In genomic region chr3:56930706-56931105, GRCh38 we compare ENCODE assay signal across 17 cellular contexts.
DNase-seq lines count a peak whose midpoint lies in the region; TF ChIP-seq lines count a peak whose summit lies in the region.
"Had no signal": no experiment of that assay in that cellular context is flagged by ENCODE, and none has a peak within 500 bp of the region (broad histone marks: within the 10 kb centered on the region; RNA-seq: fewer than 3 reads in every experiment).

No MANE protein-coding gene starts in this region.

- H3K4me3 ChIP-seq in testis = no peak overlapping the region
- H3K4me3 ChIP-seq: gastroesophageal sphincter, right lobe of liver had no signal

- H3K36me3 ChIP-seq in testis (ENCODE audit: low read depth, missing control alignments) = no peaks in the 10 kb centered on the region
- H3K36me3 ChIP-seq: gastroesophageal sphincter, right lobe of liver had no signal

- WGBS in testis, 2 donors = 90 to 92% methylated on average over 5 of the region's 5 CpGs

- no peak overlapping the region for H3K4me3 Mint-ChIP-seq in activated CD4-positive, alpha-beta T cell treated with anti-CD3 and anti-CD28 coated beads, Interleukin-2, amount 10 ng/mL, durations not matched to agents 7 days and 5 days
- peak overlapping the region; percentile 27 for H3K4me3 Mint-ChIP-seq in activated T-helper 1 cell treated with anti-CD3 and anti-CD28 coated beads, Interleukin-12 subunit alpha, Interleukin-12 subunit beta, Interleukin-2, Interleukin-4 antibody, amounts not matched to agents 30 ng/mL and 10 ng/mL and 1 ng/mL, durations not matched to agents 14 hours and 24 hours and 36 hours
- H3K4me3 Mint-ChIP-seq: activated B cell treated with CpG ODN at 0.5 μM for 24 hours, endodermal cell, IgD-negative memory B cell had no signal

- H3K9me3 ChIP-seq in testis = no peaks in the 10 kb centered on the region
- H3K9me3 ChIP-seq: gastroesophageal sphincter, right lobe of liver had no signal

- no peaks in the 10 kb centered on the region for H3K27me3 Mint-ChIP-seq in activated CD4-positive, alpha-beta T cell treated with anti-CD3 and anti-CD28 coated beads, Interleukin-2, amount 10 ng/mL, durations not matched to agents 7 days and 5 days
- peaks cover 2% of the 10 kb centered on the region for H3K27me3 Mint-ChIP-seq in activated T-helper 1 cell treated with anti-CD3 and anti-CD28 coated beads, Interleukin-12 subunit alpha, Interleukin-12 subunit beta, Interleukin-2, Interleukin-4 antibody, amounts not matched to agents 30 ng/mL and 10 ng/mL and 1 ng/mL, durations not matched to agents 14 hours and 24 hours and 36 hours (ENCODE audit: insufficient read depth)
- H3K27me3 Mint-ChIP-seq: activated B cell treated with CpG ODN at 0.5 μM for 24 hours had no signal

- peak; percentile 31 for DNase-seq in activated CD4-positive, alpha-beta T cell treated with anti-CD3 and anti-CD28 coated beads for 48 hours
- no peak for DNase-seq in activated CD4-positive, alpha-beta T cell treated with anti-CD3 and anti-CD28 coated beads, Interleukin-2, amount 10 ng/mL, durations not matched to agents 7 days and 5 days
- DNase-seq in HPDE6-E6E7 (ENCODE audit: extremely low spot score) (peak; percentile 6), lung microvascular endothelial cell (ENCODE audit: low read depth in 2 of 2) (peak; percentile 49 to 52), G401 (ENCODE audit: low spot score) (no peak), testis (no peak), GM20000 (ENCODE audit: low spot score) (no peak)
- DNase-seq in activated T-helper 1 cell treated with anti-CD3 and anti-CD28 coated beads, Interleukin-12 subunit alpha, Interleukin-12 subunit beta, Interleukin-2, Interleukin-4 antibody, amounts not matched to agents 30 ng/mL and 10 ng/mL and 1 ng/mL, durations not matched to agents 14 hours and 24 hours and 36 hours (ENCODE audit: low spot score) = no peak
- DNase-seq: activated B cell treated with CpG ODN at 0.5 μM for 24 hours; activated effector memory CD4-positive, alpha-beta T cell treated with Interleukin-2 at 50 U/mL for 16 hours; endodermal cell; mesenchymal stem cell; right lobe of liver; stimulated activated naive CD4-positive, alpha-beta T cell treated with Interleukin-2 at 50 U/mL for 16 hours; SW 1271 had no signal

- CTCF ChIA-PET in activated CD4-positive, alpha-beta T cell treated with anti-CD3 and anti-CD28 coated beads, Interleukin-2, amount 10 ng/mL, durations not matched to agents 7 days and 5 days (lab: Charles Lee) = no interaction called here

- H3K27ac Mint-ChIP-seq in activated CD4-positive, alpha-beta T cell treated with anti-CD3 and anti-CD28 coated beads, Interleukin-2, amount 10 ng/mL, durations not matched to agents 7 days and 5 days = no peak overlapping the region
- H3K27ac Mint-ChIP-seq in activated T-helper 1 cell treated with anti-CD3 and anti-CD28 coated beads, Interleukin-12 subunit alpha, Interleukin-12 subunit beta, Interleukin-2, Interleukin-4 antibody, amounts not matched to agents 30 ng/mL and 10 ng/mL and 1 ng/mL, durations not matched to agents 14 hours and 24 hours and 36 hours = no peak overlapping the region
- H3K27ac Mint-ChIP-seq: activated B cell treated with CpG ODN at 0.5 μM for 24 hours, endodermal cell, IgD-negative memory B cell had no signal

- peaks cover 17% of the 10 kb centered on the region for H3K4me1 ChIP-seq in testis
- H3K4me1 ChIP-seq: right lobe of liver had no signal

- in situ Hi-C loops in G401 (cut with HindIII; ENCODE audit: low sequenced_read_pairs) = no loop called here

- intact Hi-C loops in activated T-helper 1 cell treated with anti-CD3 and anti-CD28 coated beads, Interleukin-12 subunit alpha, Interleukin-12 subunit beta, Interleukin-2, Interleukin-4 antibody, amounts not matched to agents 30 ng/mL and 10 ng/mL and 1 ng/mL, durations not matched to agents 14 hours and 24 hours and 36 hours (cut with micrococcal nuclease) = loop anchor here (1.0 kb wide), 1 partner anchor 7 kb away; no protein-coding TSS in a partner anchor
- intact Hi-C loops in testis (cut with DNase I; ENCODE audit: low total_unique reads) = no loop called here

- no peak for TF ChIP-seq CTCF in testis (IDR thresholded peaks at IDR 0.05)
- TF ChIP-seq CTCF in GM20000 (IDR thresholded peaks at IDR 0.05; ENCODE audit: extremely low read depth, missing control alignments) = no peak

- H3K4me1 Mint-ChIP-seq in activated CD4-positive, alpha-beta T cell treated with anti-CD3 and anti-CD28 coated beads, Interleukin-2, amount 10 ng/mL, durations not matched to agents 7 days and 5 days = peaks cover 53% of the 10 kb centered on the region
- H3K4me1 Mint-ChIP-seq in activated T-helper 1 cell treated with anti-CD3 and anti-CD28 coated beads, Interleukin-12 subunit alpha, Interleukin-12 subunit beta, Interleukin-2, Interleukin-4 antibody, amounts not matched to agents 30 ng/mL and 10 ng/mL and 1 ng/mL, durations not matched to agents 14 hours and 24 hours and 36 hours (ENCODE audit: low read depth) = peaks cover 54% of the 10 kb centered on the region

- POLR2A ChIA-PET in activated CD4-positive, alpha-beta T cell treated with anti-CD3 and anti-CD28 coated beads, Interleukin-2, amount 10 ng/mL, durations not matched to agents 7 days and 5 days (lab: Charles Lee) = no interaction called here

- no peak for TF ChIP-seq POLR2A in testis (IDR thresholded peaks at IDR 0.05)

- H3K27me3 ChIP-seq in testis = no peaks in the 10 kb centered on the region
- H3K27me3 ChIP-seq: gastroesophageal sphincter, right lobe of liver had no signal

- peaks cover 9% of the 10 kb centered on the region for H3K36me3 Mint-ChIP-seq in activated CD4-positive, alpha-beta T cell treated with anti-CD3 and anti-CD28 coated beads, Interleukin-2, amount 10 ng/mL, durations not matched to agents 7 days and 5 days (ENCODE audit: low read depth)
- H3K36me3 Mint-ChIP-seq in activated T-helper 1 cell treated with anti-CD3 and anti-CD28 coated beads, Interleukin-12 subunit alpha, Interleukin-12 subunit beta, Interleukin-2, Interleukin-4 antibody, amounts not matched to agents 30 ng/mL and 10 ng/mL and 1 ng/mL, durations not matched to agents 14 hours and 24 hours and 36 hours (ENCODE audit: low read depth) = peaks cover 5% of the 10 kb centered on the region
- H3K36me3 Mint-ChIP-seq: IgD-negative memory B cell had no signal

- H3K9me3 Mint-ChIP-seq in activated CD4-positive, alpha-beta T cell treated with anti-CD3 and anti-CD28 coated beads, Interleukin-2, amount 10 ng/mL, durations not matched to agents 7 days and 5 days = peaks cover 21% of the 10 kb centered on the region
- H3K9me3 Mint-ChIP-seq in activated T-helper 1 cell treated with anti-CD3 and anti-CD28 coated beads, Interleukin-12 subunit alpha, Interleukin-12 subunit beta, Interleukin-2, Interleukin-4 antibody, amounts not matched to agents 30 ng/mL and 10 ng/mL and 1 ng/mL, durations not matched to agents 14 hours and 24 hours and 36 hours = peaks cover 21% of the 10 kb centered on the region

- no peak overlapping the region for H3K27ac ChIP-seq in testis
- H3K27ac ChIP-seq: right lobe of liver had no signal

Comparison
In these comparisons a context has a peak if more than half of its experiments do, and no peak if none do; other contexts are left out.
1. DNase-seq: peak in activated CD4-positive, alpha-beta T cell treated with anti-CD3 and anti-CD28 coated beads for 48 hours (single experiment), HPDE6-E6E7 (single experiment) and lung microvascular endothelial cell (2 of 2); none in activated CD4-positive, alpha-beta T cell treated with anti-CD3 and anti-CD28 coated beads, Interleukin-2, amount 10 ng/mL, durations not matched to agents 7 days and 5 days (single experiment), activated T-helper 1 cell treated with anti-CD3 and anti-CD28 coated beads, Interleukin-12 subunit alpha, Interleukin-12 subunit beta, Interleukin-2, Interleukin-4 antibody, amounts not matched to agents 30 ng/mL and 10 ng/mL and 1 ng/mL, durations not matched to agents 14 hours and 24 hours and 36 hours (single experiment), G401 (single experiment), testis (single experiment) and GM20000 (single experiment).